Comparison of ENCODE assay signal across 8 cellular contexts in the genomic region with DNA sequence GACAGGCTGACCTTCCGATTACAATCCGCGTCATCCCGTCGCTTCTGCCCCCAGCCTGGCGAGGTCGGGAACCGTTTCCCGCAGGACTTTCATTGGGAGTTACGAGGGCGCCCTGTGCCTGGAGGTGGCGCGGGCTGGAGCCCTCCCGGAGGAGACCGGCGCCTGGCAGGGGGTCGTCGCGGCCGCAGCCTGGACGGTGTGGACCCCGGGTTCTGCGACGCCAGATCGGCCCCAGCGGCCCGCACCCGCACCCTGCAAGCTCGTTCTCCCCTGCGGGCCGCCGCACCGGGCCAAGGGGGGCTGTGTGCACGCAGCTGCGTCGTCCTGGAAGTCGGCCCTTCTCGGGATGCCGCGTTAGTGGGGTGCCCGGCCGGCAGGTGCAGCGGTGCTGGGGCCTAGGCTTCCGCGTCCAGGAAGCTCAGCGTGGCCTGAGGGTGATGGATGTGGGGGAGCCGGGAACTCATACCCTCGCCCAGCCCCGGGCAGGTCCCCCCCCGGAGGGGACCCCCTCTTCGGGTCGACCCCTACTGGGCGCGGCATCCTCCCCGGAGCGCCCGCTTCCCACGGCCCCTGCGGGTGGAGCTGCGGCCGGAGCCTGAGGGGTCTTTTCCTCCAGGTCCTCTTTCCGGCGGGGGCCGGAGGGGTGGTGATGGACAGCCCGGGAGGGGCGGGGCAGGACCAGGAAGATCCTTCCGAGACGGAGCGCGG.
DNase-seq lines count a peak whose midpoint lies in the region; ATAC-seq and TF ChIP-seq lines count a peak whose summit lies in the region.

No MANE protein-coding gene starts in this region.

- peaks cover 13% of the 10 kb centered on the region for H3K79me2 ChIP-seq in neural progenitor cell (ENCODE audit: low read depth)

- peak overlapping the region; percentile 55 for H3K27ac Mint-ChIP-seq in T-helper 1 cell treated with Interleukin-12 subunit alpha and Interleukin-12 subunit beta and Interleukin-4 antibody, amounts not matched to agents 30 μg/mL and 1 μg/mL, for 36 hours
- H3K27ac Mint-ChIP-seq in neural progenitor cell = no peak overlapping the region

- peak overlapping the region; percentile 88 for H3K4me2 ChIP-seq in neural progenitor cell

- H3K9me3 ChIP-seq in SK-N-MC (ENCODE audit: low read depth, low read length) (no peaks in the 10 kb centered on the region), neural progenitor cell (ENCODE audit: low read depth) (no peaks in the 10 kb centered on the region)

- peaks cover 59% of the 10 kb centered on the region for H3K4me1 Mint-ChIP-seq in T-helper 1 cell treated with Interleukin-12 subunit alpha and Interleukin-12 subunit beta and Interleukin-4 antibody, amounts not matched to agents 30 μg/mL and 1 μg/mL, for 36 hours (ENCODE audit: low read depth)
- peaks cover 49% of the 10 kb centered on the region for H3K4me1 Mint-ChIP-seq in neural progenitor cell

- H2AFZ ChIP-seq in neural progenitor cell (replicated peaks) = peak overlapping the region; percentile 52

- peak; percentile 32 for ATAC-seq in HG02981 (IDR thresholded peaks at IDR 0.05; ENCODE audit: unreplicated experiment)

- H3K36me3 ChIP-seq in SK-N-MC (ENCODE audit: insufficient read depth, low read length) (no peaks in the 10 kb centered on the region), neural progenitor cell (no peaks in the 10 kb centered on the region)

- peaks cover 4% of the 10 kb centered on the region for H3F3A ChIP-seq in neural progenitor cell (ENCODE audit: low read depth)

- DNase-seq in T-helper 1 cell (no peak), SK-N-MC (ENCODE audit: low read depth, low spot score) (no peak), epithelial cell of esophagus (ENCODE audit: low read depth) (no peak), neural progenitor cell (ENCODE audit: low spot score) (peak; percentile 65), CD1c-positive myeloid dendritic cell (ENCODE audit: extremely low spot score) (no peak)
- DNase-seq in effector CD8-positive, alpha-beta T cell (lab: John Stamatoyannopoulos, UW) = no peak

- H3K27ac ChIP-seq in SK-N-MC (no peak overlapping the region), neural progenitor cell (no peak overlapping the region)

- peak overlapping the region; percentile 75 for H3K4me3 Mint-ChIP-seq in T-helper 1 cell treated with Interleukin-12 subunit alpha and Interleukin-12 subunit beta and Interleukin-4 antibody, amounts not matched to agents 30 μg/mL and 1 μg/mL, for 36 hours
- peak overlapping the region; percentile 86 for H3K4me3 Mint-ChIP-seq in neural progenitor cell

- no peaks in the 10 kb centered on the region for H3K9me3 Mint-ChIP-seq in T-helper 1 cell treated with Interleukin-12 subunit alpha and Interleukin-12 subunit beta and Interleukin-4 antibody, amounts not matched to agents 30 μg/mL and 1 μg/mL, for 36 hours
- peaks cover 2% of the 10 kb centered on the region for H3K9me3 Mint-ChIP-seq in neural progenitor cell

- H3K27me3 Mint-ChIP-seq in T-helper 1 cell treated with Interleukin-12 subunit alpha and Interleukin-12 subunit beta and Interleukin-4 antibody, amounts not matched to agents 30 μg/mL and 1 μg/mL, for 36 hours (ENCODE audit: low read depth) = no peaks in the 10 kb centered on the region
- H3K27me3 Mint-ChIP-seq in neural progenitor cell (ENCODE audit: insufficient read depth, low read depth) = peaks cover 14% of the 10 kb centered on the region

- peaks cover 12% of the 10 kb centered on the region for H3K36me3 Mint-ChIP-seq in T-helper 1 cell treated with Interleukin-12 subunit alpha and Interleukin-12 subunit beta and Interleukin-4 antibody, amounts not matched to agents 30 μg/mL and 1 μg/mL, for 36 hours (ENCODE audit: low read depth)
- H3K36me3 Mint-ChIP-seq in neural progenitor cell = peaks cover 6% of the 10 kb centered on the region

- no peak for TF ChIP-seq CTCF in epithelial cell of esophagus (IDR thresholded peaks at IDR 0.05; ENCODE audit: insufficient read depth, low read depth, low read length, missing control alignments)
- TF ChIP-seq CTCF in neural progenitor cell (IDR thresholded peaks at IDR 0.05) = no peak

- peaks cover 2% of the 10 kb centered on the region for H3K4me1 ChIP-seq in neural progenitor cell

- peak overlapping the region; percentile 72 for H3K4me3 ChIP-seq in SK-N-MC
- peak overlapping the region; percentile 57 for H3K4me3 ChIP-seq in epithelial cell of esophagus (ENCODE audit: low read length)
- peak overlapping the region; percentile 97 for H3K4me3 ChIP-seq in neural progenitor cell

- H3K27me3 ChIP-seq in neural progenitor cell = peaks cover 46% of the 10 kb centered on the region

- H4K20me1 ChIP-seq in neural progenitor cell (ENCODE audit: low read depth) = peaks cover 31% of the 10 kb centered on the region

- H3K9ac ChIP-seq in SK-N-MC (ENCODE audit: insufficient read length) = no peak overlapping the region
- H3K9ac ChIP-seq in neural progenitor cell = peak overlapping the region; percentile 29
